In genomic region chr12:51424662-51425539, GRCh38 we compare ENCODE assay signal across 8 cellular contexts. TPM values are rescaled to one million over a fixed set of nuclear protein-coding genes. Genes with fewer than 3 reads are reported as not detected.
DNase-seq lines count a peak whose midpoint lies in the region; ATAC-seq and TF ChIP-seq lines count a peak whose summit lies in the region.

Gene SLC4A8 (plus strand): TSS chr12:51424831. CDS start chr12:51424988, 157 bp downstream.

- H3K27ac ChIP-seq in upper lobe of left lung, result no peak within 1 kb of the TSS

- H3K27ac Mint-ChIP-seq in T-cell, result peak within 1 kb of the TSS; percentile 13 to 57

- H3K4me3 Mint-ChIP-seq in T-cell, result peak within 1 kb of the TSS; percentile 78 to 85 (median 80)

- no peaks in the 10 kb centered on the region for H3K27me3 Mint-ChIP-seq in T-cell

- WGBS in upper lobe of left lung, 2 donors, result 4 to 7% methylated on average over 11 to 65 of the region's 73 CpGs

- no peaks in the 10 kb centered on the region for H3K9me3 ChIP-seq in upper lobe of left lung

- intact Hi-C loops in left ventricle myocardium superior (cut with micrococcal nuclease) (loop anchor here (10.0 kb wide), 1 partner anchor 390 kb away; a partner anchor contains a TSS), posterior vena cava (cut with DNase I) (loop anchor here in 1 of 2 donors (5.0 kb wide), 1 partner anchor 1487 kb away; no protein-coding TSS in a partner anchor)

- no peak for TF ChIP-seq POLR2A in upper lobe of left lung (IDR thresholded peaks at IDR 0.05)

- H3K9me3 Mint-ChIP-seq in T-cell, result no peaks in the 10 kb centered on the region

- H3K27me3 ChIP-seq in upper lobe of left lung, result peaks cover 0 to 10% (median 1%) of the 10 kb centered on the region in 4 donors

- H3K4me1 Mint-ChIP-seq in T-cell, result peaks cover 10 to 16% (median 16%) of the 10 kb centered on the region in 3 donors

- DNase-seq in NCI-H1105 treated with DMSO at 0.1 percent for 48 hours (lab: John Stamatoyannopoulos, UW) (peak; percentile 88), T-cell (peak; percentile 24 to 78 (median 59)), amniotic epithelial cell (ENCODE audit: low read depth) (peak; percentile 88), left ventricle myocardium superior (peak; percentile 89), posterior vena cava (ENCODE audit: low spot score) (peak; percentile 92), upper lobe of left lung (peak; percentile 71 to 94)

- ATAC-seq in HG02588 (IDR thresholded peaks at IDR 0.05; ENCODE audit: unreplicated experiment), result peak; percentile 90
- peak; percentile 80 to 84 (median 84) for ATAC-seq in T-cell (replicated peaks in 1 of 4)
- ATAC-seq in left ventricle myocardium superior, result peak; percentile 98
- ATAC-seq in upper lobe of left lung (ENCODE audit: low FRiP score in 2 of 2), result peak; percentile 88 to 94

- H3K4me1 ChIP-seq in upper lobe of left lung, result peaks cover 11 to 13% (median 12%) of the 10 kb centered on the region in 4 donors

- H3K36me3 ChIP-seq in upper lobe of left lung, result no peaks in the 10 kb centered on the region

- POLR2A ChIA-PET in T-cell (lab: Charles Lee), result interaction anchor here (0.6 kb wide), 2 partner anchors 356 to 524 kb away, joined by 3 read pairs; no protein-coding TSS in a partner anchor

- peak; percentile 33 to 82 (median 78) for TF ChIP-seq CTCF in upper lobe of left lung (IDR thresholded peaks at IDR 0.05)

- TF ChIP-seq EP300 in upper lobe of left lung (IDR thresholded peaks at IDR 0.05), result no peak

- H3K4me3 ChIP-seq in GM08714 (ENCODE audit: low read length) (peak within 1 kb of the TSS; percentile 74; the same call in 1 of the 2 replicates), upper lobe of left lung (peak within 1 kb of the TSS in 3 of 4 donors; percentile 42 to 60 (median 53))

- CTCF ChIA-PET in T-cell (lab: Charles Lee), result interaction anchor here (1.0 to 1.2 kb wide), 2 partner anchors 8 to 99 kb away, joined by 3 to 4 read pairs; no protein-coding TSS in a partner anchor

- no peaks in the 10 kb centered on the region for H3K36me3 Mint-ChIP-seq in T-cell

RNA-seq across cellular contexts. Expression of gene SLC4A8, which starts in this region (rescaled TPM):
- 1 to 10 TPM in 3 of 5 donors, under 1 TPM in 2; 0.82 to 3.3 (median 1.1) TPM for total RNA-seq in T-cell
- 0.32 TPM for total RNA-seq in left ventricle myocardium superior
- total RNA-seq in posterior vena cava, result 1 to 10 TPM in 1 of 2 donors, under 1 TPM in 1; 0.79 to 1.4 TPM
- total RNA-seq in upper lobe of left lung, result 10 to 100 TPM in 1 of 6 donors, 1 to 10 TPM in 5; 2.3 to 13.5 (median 7.4) TPM

Comparison
In these comparisons a context has a peak if more than half of its experiments do, and no peak if none do; other contexts are left out.
1. Peak in DNase-seq and ATAC-seq in left ventricle myocardium superior; RNA of the gene not detected or under 1 TPM.